ENCODE assay signal across 9 cellular contexts in genomic region chr1:84598846-84599741, GRCh38. TPM values are rescaled to one million over a fixed set of nuclear protein-coding genes. Genes with fewer than 3 reads are reported as not detected.
DNase-seq lines count a peak whose midpoint lies in the region; ATAC-seq and TF ChIP-seq lines count a peak whose summit lies in the region.
"Had no signal": no experiment of that assay in that cellular context is flagged by ENCODE, and none has a peak within 500 bp of the region (broad histone marks: within the 10 kb centered on the region; RNA-seq: fewer than 3 reads in every experiment).

No MANE protein-coding gene starts in this region.

- no peaks in the 10 kb centered on the region for H3K36me3 ChIP-seq in left ventricle myocardium inferior
- no peaks in the 10 kb centered on the region for H3K36me3 ChIP-seq in Caco-2 (ENCODE audit: control insufficient read depth, insufficient read depth, low read length)
- H3K36me3 ChIP-seq: heart right ventricle had no signal

- H3K27me3 ChIP-seq in left ventricle myocardium inferior (ENCODE audit: low read depth) (no peaks in the 10 kb centered on the region), Caco-2 (replicated peaks; ENCODE audit: control insufficient read depth, insufficient read depth, low read length) (no peaks in the 10 kb centered on the region)
- H3K27me3 ChIP-seq: heart right ventricle had no signal

- H3K4me3 ChIP-seq in cardiac fibroblast (replicated peaks in 1 of 2; ENCODE audit: low read depth in 2 of 2, low read length in 2 of 2) (peak overlapping the region in 1 of 2 donors; percentile 3), left ventricle myocardium inferior (no peak overlapping the region), Caco-2 (ENCODE audit: low read depth, low read length) (no peak overlapping the region)
- H3K4me3 ChIP-seq: heart right ventricle had no signal

- H3K27me3 Mint-ChIP-seq in stimulated activated naive B cell treated with anti-CD40 and anti-IgM and Interleukin-4, amounts not matched to agents 10 μg/mL and 1 μg/mL and 100 μg/mL, for 72 hours: peaks cover 0 to 8% of the 10 kb centered on the region in 2 donors
- H3K27me3 Mint-ChIP-seq in Caco-2 (ENCODE audit: insufficient read depth, unreplicated experiment): no peaks in the 10 kb centered on the region

- POLR2A ChIA-PET in Caco-2 (lab: Charles Lee): no interaction called here

- BruUV-seq in Caco-2 (replicated peaks; lab: Mats Ljungman, UMichigan): no TSS peak

- H3K4me1 Mint-ChIP-seq in stimulated activated naive B cell treated with anti-CD40 and anti-IgM and Interleukin-4, amounts not matched to agents 10 μg/mL and 1 μg/mL and 100 μg/mL, for 72 hours: peaks cover 20 to 22% of the 10 kb centered on the region in 2 donors
- no peaks in the 10 kb centered on the region for H3K4me1 Mint-ChIP-seq in Caco-2 (ENCODE audit: low read depth, unreplicated experiment)

- peaks cover 6 to 9% of the 10 kb centered on the region in 2 donors for H3K36me3 Mint-ChIP-seq in stimulated activated naive B cell treated with anti-CD40 and anti-IgM and Interleukin-4, amounts not matched to agents 10 μg/mL and 1 μg/mL and 100 μg/mL, for 72 hours
- H3K36me3 Mint-ChIP-seq in Caco-2 (ENCODE audit: insufficient read depth, unreplicated experiment): no peaks in the 10 kb centered on the region

- DNase-seq in GM03348 (ENCODE audit: low spot score) (peak; percentile 52), cardiac fibroblast (ENCODE audit: low read depth in 2 of 2) (peak; percentile 75 to 86), left ventricle myocardium inferior (no peak), Caco-2 (no peak), NCI-H510A treated with DMSO at 0.1 percent for 48 hours (lab: John Stamatoyannopoulos, UW) (no peak)
- no peak for DNase-seq in stimulated activated naive B cell treated with anti-CD40 and anti-IgM and Interleukin-4, amounts not matched to agents 10 μg/mL and 1 μg/mL and 100 μg/mL, for 72 hours
- DNase-seq: heart right ventricle had no signal

- H3K4me3 Mint-ChIP-seq in stimulated activated naive B cell treated with anti-CD40 and anti-IgM and Interleukin-4, amounts not matched to agents 10 μg/mL and 1 μg/mL and 100 μg/mL, for 72 hours: peak overlapping the region; percentile 37 to 65
- no peak overlapping the region for H3K4me3 Mint-ChIP-seq in Caco-2 (ENCODE audit: unreplicated experiment)

- peaks cover 9 to 13% of the 10 kb centered on the region in 2 donors for H3K9me3 Mint-ChIP-seq in stimulated activated naive B cell treated with anti-CD40 and anti-IgM and Interleukin-4, amounts not matched to agents 10 μg/mL and 1 μg/mL and 100 μg/mL, for 72 hours
- H3K9me3 Mint-ChIP-seq in Caco-2 (ENCODE audit: unreplicated experiment): peaks cover 11% of the 10 kb centered on the region

- intact Hi-C loops in left ventricle myocardium inferior (cut with micrococcal nuclease) (no loop called here), Caco-2 (cut with micrococcal nuclease; ENCODE audit: unreplicated experiment) (no loop called here)

- no peak overlapping the region for H3K27ac ChIP-seq in left ventricle myocardium inferior (replicated peaks)

- CTCF ChIA-PET in Caco-2 (lab: Charles Lee): no interaction called here

- peaks cover 10% of the 10 kb centered on the region for H3K9me3 ChIP-seq in left ventricle myocardium inferior (replicated peaks)
- no peaks in the 10 kb centered on the region for H3K9me3 ChIP-seq in Caco-2

- no peak for TF ChIP-seq CTCF in cardiac fibroblast (IDR thresholded peaks at IDR 0.05; ENCODE audit: low read depth, low read length)
- no peak for TF ChIP-seq CTCF in left ventricle myocardium inferior (IDR thresholded peaks at IDR 0.05; ENCODE audit: borderline replicate concordance)
- TF ChIP-seq CTCF in Caco-2 (IDR thresholded peaks at IDR 0.05; ENCODE audit: insufficient read depth in 1 of 2, low read depth in 1 of 2, low read length in 1 of 2, severe bottlenecking in 1 of 2, unreplicated experiment in 1 of 2): no peak

- peak overlapping the region; percentile 94 for H3K27ac Mint-ChIP-seq in stimulated activated naive B cell treated with anti-CD40 and anti-IgM and Interleukin-4, amounts not matched to agents 10 μg/mL and 1 μg/mL and 100 μg/mL, for 72 hours
- H3K27ac Mint-ChIP-seq in Caco-2 (ENCODE audit: unreplicated experiment): no peak overlapping the region

- H3K4me1 ChIP-seq in left ventricle myocardium inferior (peaks cover 24% of the 10 kb centered on the region), Caco-2 (no peaks in the 10 kb centered on the region)

- peak; percentile 74 for ATAC-seq in GM21381 (IDR thresholded peaks at IDR 0.05; ENCODE audit: unreplicated experiment)
- peak; percentile 81 for ATAC-seq in HG03558 (IDR thresholded peaks at IDR 0.05; ENCODE audit: extremely low read depth, unreplicated experiment)
- ATAC-seq in stimulated activated naive B cell treated with anti-CD40 and anti-IgM and Interleukin-4, amounts not matched to agents 10 μg/mL and 1 μg/mL and 100 μg/mL, for 72 hours (replicated peaks): peak; percentile 85 to 86

RNA-seq across cellular contexts. Expression of gene CTBS, which starts 24.9 kb away (rescaled TPM):
- total RNA-seq in left ventricle myocardium inferior (6.2 TPM), Caco-2 (2022) (4.7 and 5.4 TPM in 2 replicates)

Comparison
In these comparisons a context has a peak if more than half of its experiments do, and no peak if none do; other contexts are left out.
1. DNase-seq: peak in GM03348 (single experiment) and cardiac fibroblast (2 of 2); none in stimulated activated naive B cell treated with anti-CD40 and anti-IgM and Interleukin-4, amounts not matched to agents 10 μg/mL and 1 μg/mL and 100 μg/mL, for 72 hours (single experiment), left ventricle myocardium inferior (single experiment), Caco-2 (0 of 2) and NCI-H510A treated with DMSO at 0.1 percent for 48 hours (single experiment).
2. Peak in every context shown above with its lines, with median percentiles within 50 percentile points of each other: ATAC-seq.